1 cellular context compared by ENCODE assay signal in the genomic region with DNA sequence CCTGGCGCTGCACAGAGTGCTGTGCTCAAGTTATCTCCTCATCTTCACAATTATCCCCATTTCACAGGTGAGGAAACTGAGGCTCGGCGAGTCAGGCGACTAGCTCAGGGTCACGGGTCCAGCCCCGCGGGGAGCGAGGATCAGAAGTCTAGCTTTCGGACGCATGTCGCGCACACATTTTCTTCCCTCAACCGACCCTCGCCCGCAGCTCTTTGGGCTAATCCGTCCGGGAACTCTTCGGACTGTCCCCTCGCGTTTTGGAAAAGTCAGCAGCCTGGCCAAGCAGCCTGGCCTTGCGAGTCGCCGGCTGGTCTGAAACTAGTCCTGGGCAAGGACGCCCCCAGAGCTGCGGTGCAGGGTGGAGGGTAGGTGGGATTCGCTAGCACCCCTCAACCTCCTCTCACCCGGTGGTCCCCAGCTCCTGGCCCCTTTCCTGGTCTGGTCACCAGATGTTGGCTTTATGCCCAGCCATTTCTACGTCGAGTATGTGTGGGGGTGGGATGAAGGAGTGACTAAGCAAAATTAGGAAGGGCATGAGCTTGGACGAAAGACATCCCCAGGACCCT.
A peak's percentile ranks its signal among the peaks of the same experiment; 100 is the strongest.
TF ChIP-seq lines count a peak whose summit lies in the region.

No MANE protein-coding gene starts in this region.

TF ChIP-seq in HepG2, 621 proteins besides CTCF, POLR2A, EP300 and RAD21 (continued from another document):
- TF ChIP-seq, protein P1, sequence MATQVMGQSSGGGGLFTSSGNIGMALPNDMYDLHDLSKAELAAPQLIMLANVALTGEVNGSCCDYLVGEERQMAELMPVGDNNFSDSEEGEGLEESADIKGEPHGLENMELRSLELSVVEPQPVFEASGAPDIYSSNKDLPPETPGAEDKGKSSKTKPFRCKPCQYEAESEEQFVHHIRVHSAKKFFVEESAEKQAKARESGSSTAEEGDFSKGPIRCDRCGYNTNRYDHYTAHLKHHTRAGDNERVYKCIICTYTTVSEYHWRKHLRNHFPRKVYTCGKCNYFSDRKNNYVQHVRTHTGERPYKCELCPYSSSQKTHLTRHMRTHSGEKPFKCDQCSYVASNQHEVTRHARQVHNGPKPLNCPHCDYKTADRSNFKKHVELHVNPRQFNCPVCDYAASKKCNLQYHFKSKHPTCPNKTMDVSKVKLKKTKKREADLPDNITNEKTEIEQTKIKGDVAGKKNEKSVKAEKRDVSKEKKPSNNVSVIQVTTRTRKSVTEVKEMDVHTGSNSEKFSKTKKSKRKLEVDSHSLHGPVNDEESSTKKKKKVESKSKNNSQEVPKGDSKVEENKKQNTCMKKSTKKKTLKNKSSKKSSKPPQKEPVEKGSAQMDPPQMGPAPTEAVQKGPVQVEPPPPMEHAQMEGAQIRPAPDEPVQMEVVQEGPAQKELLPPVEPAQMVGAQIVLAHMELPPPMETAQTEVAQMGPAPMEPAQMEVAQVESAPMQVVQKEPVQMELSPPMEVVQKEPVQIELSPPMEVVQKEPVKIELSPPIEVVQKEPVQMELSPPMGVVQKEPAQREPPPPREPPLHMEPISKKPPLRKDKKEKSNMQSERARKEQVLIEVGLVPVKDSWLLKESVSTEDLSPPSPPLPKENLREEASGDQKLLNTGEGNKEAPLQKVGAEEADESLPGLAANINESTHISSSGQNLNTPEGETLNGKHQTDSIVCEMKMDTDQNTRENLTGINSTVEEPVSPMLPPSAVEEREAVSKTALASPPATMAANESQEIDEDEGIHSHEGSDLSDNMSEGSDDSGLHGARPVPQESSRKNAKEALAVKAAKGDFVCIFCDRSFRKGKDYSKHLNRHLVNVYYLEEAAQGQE (IDR thresholded peaks at IDR 0.05; ENCODE audit: borderline replicate concordance in 1 of 2, low read depth in 1 of 2, low read length in 2 of 2): no peak
- TF ChIP-seq RCOR2 (CRISPR knock-in tag; IDR thresholded peaks at IDR 0.05): peak; percentile 76; the same call in 1 of the 2 replicates
- no peak for TF ChIP-seq SMYD3 (CRISPR knock-in tag; IDR thresholded peaks at IDR 0.05)
- peak; percentile 26; the same call in 1 of the 2 replicates for TF ChIP-seq HDAC1 (CRISPR knock-in tag; IDR thresholded peaks at IDR 0.05)
- no peak for TF ChIP-seq SP5 (CRISPR knock-in tag; IDR thresholded peaks at IDR 0.05; ENCODE audit: borderline replicate concordance, low read depth)
- TF ChIP-seq, protein P2, sequence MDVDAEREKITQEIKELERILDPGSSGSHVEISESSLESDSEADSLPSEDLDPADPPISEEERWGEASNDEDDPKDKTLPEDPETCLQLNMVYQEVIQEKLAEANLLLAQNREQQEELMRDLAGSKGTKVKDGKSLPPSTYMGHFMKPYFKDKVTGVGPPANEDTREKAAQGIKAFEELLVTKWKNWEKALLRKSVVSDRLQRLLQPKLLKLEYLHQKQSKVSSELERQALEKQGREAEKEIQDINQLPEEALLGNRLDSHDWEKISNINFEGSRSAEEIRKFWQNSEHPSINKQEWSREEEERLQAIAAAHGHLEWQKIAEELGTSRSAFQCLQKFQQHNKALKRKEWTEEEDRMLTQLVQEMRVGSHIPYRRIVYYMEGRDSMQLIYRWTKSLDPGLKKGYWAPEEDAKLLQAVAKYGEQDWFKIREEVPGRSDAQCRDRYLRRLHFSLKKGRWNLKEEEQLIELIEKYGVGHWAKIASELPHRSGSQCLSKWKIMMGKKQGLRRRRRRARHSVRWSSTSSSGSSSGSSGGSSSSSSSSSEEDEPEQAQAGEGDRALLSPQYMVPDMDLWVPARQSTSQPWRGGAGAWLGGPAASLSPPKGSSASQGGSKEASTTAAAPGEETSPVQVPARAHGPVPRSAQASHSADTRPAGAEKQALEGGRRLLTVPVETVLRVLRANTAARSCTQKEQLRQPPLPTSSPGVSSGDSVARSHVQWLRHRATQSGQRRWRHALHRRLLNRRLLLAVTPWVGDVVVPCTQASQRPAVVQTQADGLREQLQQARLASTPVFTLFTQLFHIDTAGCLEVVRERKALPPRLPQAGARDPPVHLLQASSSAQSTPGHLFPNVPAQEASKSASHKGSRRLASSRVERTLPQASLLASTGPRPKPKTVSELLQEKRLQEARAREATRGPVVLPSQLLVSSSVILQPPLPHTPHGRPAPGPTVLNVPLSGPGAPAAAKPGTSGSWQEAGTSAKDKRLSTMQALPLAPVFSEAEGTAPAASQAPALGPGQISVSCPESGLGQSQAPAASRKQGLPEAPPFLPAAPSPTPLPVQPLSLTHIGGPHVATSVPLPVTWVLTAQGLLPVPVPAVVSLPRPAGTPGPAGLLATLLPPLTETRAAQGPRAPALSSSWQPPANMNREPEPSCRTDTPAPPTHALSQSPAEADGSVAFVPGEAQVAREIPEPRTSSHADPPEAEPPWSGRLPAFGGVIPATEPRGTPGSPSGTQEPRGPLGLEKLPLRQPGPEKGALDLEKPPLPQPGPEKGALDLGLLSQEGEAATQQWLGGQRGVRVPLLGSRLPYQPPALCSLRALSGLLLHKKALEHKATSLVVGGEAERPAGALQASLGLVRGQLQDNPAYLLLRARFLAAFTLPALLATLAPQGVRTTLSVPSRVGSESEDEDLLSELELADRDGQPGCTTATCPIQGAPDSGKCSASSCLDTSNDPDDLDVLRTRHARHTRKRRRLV (CRISPR knock-in tag; IDR thresholded peaks at IDR 0.05): no peak
- no peak for TF ChIP-seq ZZZ3 (CRISPR knock-in tag; IDR thresholded peaks at IDR 0.05; ENCODE audit: borderline replicate concordance)
- TF ChIP-seq MAFK (conservative IDR thresholded peaks at IDR 0.05 in 1 of 2, IDR thresholded peaks at IDR 0.05 in 1 of 2; ENCODE audit: low read length in 2 of 2): peak in 1 of 2 experiments; percentile 52; a peak in 2 of 4 replicates
- TF ChIP-seq KDM1A (CRISPR knock-in tag; IDR thresholded peaks at IDR 0.05): peak; percentile 98
- TF ChIP-seq ZNF337 (CRISPR knock-in tag; IDR thresholded peaks at IDR 0.05; ENCODE audit: borderline replicate concordance, low read depth): no peak
- TF ChIP-seq, protein P3, sequence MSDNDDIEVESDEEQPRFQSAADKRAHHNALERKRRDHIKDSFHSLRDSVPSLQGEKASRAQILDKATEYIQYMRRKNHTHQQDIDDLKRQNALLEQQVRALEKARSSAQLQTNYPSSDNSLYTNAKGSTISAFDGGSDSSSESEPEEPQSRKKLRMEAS (IDR thresholded peaks at IDR 0.05): peak; percentile 10; the same call in 1 of the 2 replicates
- no peak for TF ChIP-seq TBL1XR1 (IDR thresholded peaks at IDR 0.05; ENCODE audit: borderline replicate concordance, low read length, partially characterized antibody)
- TF ChIP-seq, protein P4, sequence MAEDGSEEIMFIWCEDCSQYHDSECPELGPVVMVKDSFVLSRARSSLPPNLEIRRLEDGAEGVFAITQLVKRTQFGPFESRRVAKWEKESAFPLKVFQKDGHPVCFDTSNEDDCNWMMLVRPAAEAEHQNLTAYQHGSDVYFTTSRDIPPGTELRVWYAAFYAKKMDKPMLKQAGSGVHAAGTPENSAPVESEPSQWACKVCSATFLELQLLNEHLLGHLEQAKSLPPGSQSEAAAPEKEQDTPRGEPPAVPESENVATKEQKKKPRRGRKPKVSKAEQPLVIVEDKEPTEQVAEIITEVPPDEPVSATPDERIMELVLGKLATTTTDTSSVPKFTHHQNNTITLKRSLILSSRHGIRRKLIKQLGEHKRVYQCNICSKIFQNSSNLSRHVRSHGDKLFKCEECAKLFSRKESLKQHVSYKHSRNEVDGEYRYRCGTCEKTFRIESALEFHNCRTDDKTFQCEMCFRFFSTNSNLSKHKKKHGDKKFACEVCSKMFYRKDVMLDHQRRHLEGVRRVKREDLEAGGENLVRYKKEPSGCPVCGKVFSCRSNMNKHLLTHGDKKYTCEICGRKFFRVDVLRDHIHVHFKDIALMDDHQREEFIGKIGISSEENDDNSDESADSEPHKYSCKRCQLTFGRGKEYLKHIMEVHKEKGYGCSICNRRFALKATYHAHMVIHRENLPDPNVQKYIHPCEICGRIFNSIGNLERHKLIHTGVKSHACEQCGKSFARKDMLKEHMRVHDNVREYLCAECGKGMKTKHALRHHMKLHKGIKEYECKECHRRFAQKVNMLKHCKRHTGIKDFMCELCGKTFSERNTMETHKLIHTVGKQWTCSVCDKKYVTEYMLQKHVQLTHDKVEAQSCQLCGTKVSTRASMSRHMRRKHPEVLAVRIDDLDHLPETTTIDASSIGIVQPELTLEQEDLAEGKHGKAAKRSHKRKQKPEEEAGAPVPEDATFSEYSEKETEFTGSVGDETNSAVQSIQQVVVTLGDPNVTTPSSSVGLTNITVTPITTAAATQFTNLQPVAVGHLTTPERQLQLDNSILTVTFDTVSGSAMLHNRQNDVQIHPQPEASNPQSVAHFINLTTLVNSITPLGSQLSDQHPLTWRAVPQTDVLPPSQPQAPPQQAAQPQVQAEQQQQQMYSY (CRISPR knock-in tag; IDR thresholded peaks at IDR 0.05): no peak
- no peak for TF ChIP-seq HHEX (CRISPR knock-in tag; IDR thresholded peaks at IDR 0.05)
- 0 out of 2 replicates have a peak, but pooled peaks have one; percentile 57 for TF ChIP-seq HDAC2 (CRISPR knock-in tag; IDR thresholded peaks at IDR 0.05)
- no peak for TF ChIP-seq ISX (CRISPR knock-in tag; conservative IDR thresholded peaks at IDR 0.05)
- TF ChIP-seq NCOA1 (CRISPR knock-in tag; IDR thresholded peaks at IDR 0.05): no peak
- 0 out of 2 replicates have a peak, but pooled peaks have one; percentile 15 for TF ChIP-seq ZNF768 (CRISPR knock-in tag; IDR thresholded peaks at IDR 0.05)
- TF ChIP-seq ZFP62 (CRISPR knock-in tag; IDR thresholded peaks at IDR 0.05): no peak
- no peak for TF ChIP-seq GATA4 (IDR thresholded peaks at IDR 0.05; ENCODE audit: borderline replicate concordance, low read depth)
- TF ChIP-seq, protein P5, sequence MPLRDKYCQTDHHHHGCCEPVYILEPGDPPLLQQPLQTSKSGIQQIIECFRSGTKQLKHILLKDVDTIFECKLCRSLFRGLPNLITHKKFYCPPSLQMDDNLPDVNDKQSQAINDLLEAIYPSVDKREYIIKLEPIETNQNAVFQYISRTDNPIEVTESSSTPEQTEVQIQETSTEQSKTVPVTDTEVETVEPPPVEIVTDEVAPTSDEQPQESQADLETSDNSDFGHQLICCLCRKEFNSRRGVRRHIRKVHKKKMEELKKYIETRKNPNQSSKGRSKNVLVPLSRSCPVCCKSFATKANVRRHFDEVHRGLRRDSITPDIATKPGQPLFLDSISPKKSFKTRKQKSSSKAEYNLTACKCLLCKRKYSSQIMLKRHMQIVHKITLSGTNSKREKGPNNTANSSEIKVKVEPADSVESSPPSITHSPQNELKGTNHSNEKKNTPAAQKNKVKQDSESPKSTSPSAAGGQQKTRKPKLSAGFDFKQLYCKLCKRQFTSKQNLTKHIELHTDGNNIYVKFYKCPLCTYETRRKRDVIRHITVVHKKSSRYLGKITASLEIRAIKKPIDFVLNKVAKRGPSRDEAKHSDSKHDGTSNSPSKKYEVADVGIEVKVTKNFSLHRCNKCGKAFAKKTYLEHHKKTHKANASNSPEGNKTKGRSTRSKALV (CRISPR knock-in tag; IDR thresholded peaks at IDR 0.05): no peak
- peak; percentile 92 for TF ChIP-seq NFE2L2 (IDR thresholded peaks at IDR 0.05; ENCODE audit: low read length)
- TF ChIP-seq NR3C1 (CRISPR knock-in tag; IDR thresholded peaks at IDR 0.05): no peak
- TF ChIP-seq, protein P6, sequence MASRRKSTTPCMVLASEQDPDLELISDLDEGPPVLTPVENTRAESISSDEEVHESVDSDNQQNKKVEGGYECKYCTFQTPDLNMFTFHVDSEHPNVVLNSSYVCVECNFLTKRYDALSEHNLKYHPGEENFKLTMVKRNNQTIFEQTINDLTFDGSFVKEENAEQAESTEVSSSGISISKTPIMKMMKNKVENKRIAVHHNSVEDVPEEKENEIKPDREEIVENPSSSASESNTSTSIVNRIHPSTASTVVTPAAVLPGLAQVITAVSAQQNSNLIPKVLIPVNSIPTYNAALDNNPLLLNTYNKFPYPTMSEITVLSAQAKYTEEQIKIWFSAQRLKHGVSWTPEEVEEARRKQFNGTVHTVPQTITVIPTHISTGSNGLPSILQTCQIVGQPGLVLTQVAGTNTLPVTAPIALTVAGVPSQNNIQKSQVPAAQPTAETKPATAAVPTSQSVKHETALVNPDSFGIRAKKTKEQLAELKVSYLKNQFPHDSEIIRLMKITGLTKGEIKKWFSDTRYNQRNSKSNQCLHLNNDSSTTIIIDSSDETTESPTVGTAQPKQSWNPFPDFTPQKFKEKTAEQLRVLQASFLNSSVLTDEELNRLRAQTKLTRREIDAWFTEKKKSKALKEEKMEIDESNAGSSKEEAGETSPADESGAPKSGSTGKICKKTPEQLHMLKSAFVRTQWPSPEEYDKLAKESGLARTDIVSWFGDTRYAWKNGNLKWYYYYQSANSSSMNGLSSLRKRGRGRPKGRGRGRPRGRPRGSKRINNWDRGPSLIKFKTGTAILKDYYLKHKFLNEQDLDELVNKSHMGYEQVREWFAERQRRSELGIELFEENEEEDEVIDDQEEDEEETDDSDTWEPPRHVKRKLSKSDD (CRISPR knock-in tag; IDR thresholded peaks at IDR 0.05; ENCODE audit: low read depth): peak; percentile 53; the same call in 1 of the 2 replicates
- TF ChIP-seq, protein P7, sequence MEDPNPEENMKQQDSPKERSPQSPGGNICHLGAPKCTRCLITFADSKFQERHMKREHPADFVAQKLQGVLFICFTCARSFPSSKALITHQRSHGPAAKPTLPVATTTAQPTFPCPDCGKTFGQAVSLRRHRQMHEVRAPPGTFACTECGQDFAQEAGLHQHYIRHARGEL (CRISPR knock-in tag; IDR thresholded peaks at IDR 0.05): no peak
- TF ChIP-seq ZMYM2 (CRISPR knock-in tag; IDR thresholded peaks at IDR 0.05): peak; percentile 52; the same call in 1 of the 2 replicates
- no peak for TF ChIP-seq PCBP2 (optimal IDR thresholded peaks at IDR 0.05; ENCODE audit: low read depth, low read length, poor library complexity, severe bottlenecking)
- no peak for TF ChIP-seq NR2F6 (IDR thresholded peaks at IDR 0.05)
- no peak for TF ChIP-seq NR2F6 (CRISPR knock-in tag; IDR thresholded peaks at IDR 0.05)
- no peak for TF ChIP-seq ZNF557 (CRISPR knock-in tag; IDR thresholded peaks at IDR 0.05)
- peak; percentile 34 for TF ChIP-seq XRCC5 (optimal IDR thresholded peaks at IDR 0.05; ENCODE audit: low read length)
- TF ChIP-seq DNMT1 (CRISPR knock-in tag; IDR thresholded peaks at IDR 0.05): 0 out of 2 replicates have a peak, but pooled peaks have one; percentile 18
- TF ChIP-seq HIVEP1 (CRISPR knock-in tag; IDR thresholded peaks at IDR 0.05): 0 out of 2 replicates have a peak, but pooled peaks have one; percentile 61
